ENCODE assay signal across 8 cellular contexts in the genomic region with DNA sequence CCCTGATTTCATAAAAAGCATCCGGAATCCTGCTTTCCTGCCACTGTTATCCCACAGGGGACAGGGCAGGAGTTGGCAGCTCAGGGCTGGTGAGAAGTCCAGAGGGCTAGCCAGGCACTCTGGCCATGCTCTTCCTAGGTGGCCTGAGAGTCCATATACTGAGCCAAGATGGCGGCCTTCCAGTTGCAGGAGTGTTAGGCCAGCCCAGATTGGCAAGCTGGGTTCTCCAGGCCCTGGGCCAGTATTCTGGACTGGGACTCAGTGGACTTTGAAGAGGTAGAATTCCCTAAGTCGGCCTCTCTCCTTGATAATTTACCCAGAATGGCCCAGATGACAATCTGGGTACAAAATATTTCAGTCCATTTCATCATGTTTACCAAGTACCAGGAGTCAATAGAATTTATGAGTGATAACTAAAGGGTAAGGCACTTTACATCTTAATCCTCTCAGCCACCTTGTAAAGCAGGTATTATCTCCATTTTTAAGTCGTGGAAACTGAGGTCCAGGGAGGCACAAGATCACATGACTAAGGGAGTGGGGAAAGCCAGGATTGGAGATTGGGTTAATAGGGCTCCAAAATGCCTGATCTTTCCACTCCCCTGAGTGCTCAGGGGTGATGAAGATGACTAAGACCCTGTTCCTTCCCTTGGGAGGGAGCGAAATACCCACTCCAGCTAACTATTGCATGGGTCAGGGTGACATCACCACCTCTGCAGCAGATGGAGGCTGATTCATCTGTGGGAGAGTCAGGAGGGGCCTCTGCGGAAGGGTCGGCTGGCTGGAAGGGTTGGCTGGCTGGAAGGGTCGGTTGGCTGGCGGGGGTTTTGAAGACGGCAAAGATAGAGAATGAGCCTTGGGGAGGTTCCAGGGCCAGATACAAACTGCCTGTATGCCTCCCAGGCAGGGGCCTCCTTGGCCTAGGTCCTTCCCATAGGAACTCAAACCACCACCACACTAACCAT. TPM values are rescaled to one million over a fixed set of nuclear protein-coding genes. Genes with fewer than 3 reads are reported as not detected.
DNase-seq lines count a peak whose midpoint lies in the region; ATAC-seq, FAIRE-seq and TF ChIP-seq lines count a peak whose summit lies in the region.

No MANE protein-coding gene starts in this region.

- peaks cover 18% of the 10 kb centered on the region for H3F3A ChIP-seq in GM23338 (replicated peaks; ENCODE audit: low read depth)

- H3K9me3 ChIP-seq in endothelial cell of umbilical vein (replicated peaks; ENCODE audit: control insufficient read depth, insufficient read depth, low read length) (no peaks in the 10 kb centered on the region), mucosa of rectum (ENCODE audit: control insufficient read depth in 2 of 2, low read length in 2 of 2) (no peaks in the 10 kb centered on the region), aorta (ENCODE audit: control insufficient read depth, low read length) (no peaks in the 10 kb centered on the region)

- H3K4me1 Mint-ChIP-seq in GM23338, result peaks cover 22% of the 10 kb centered on the region

- H3K4me2 ChIP-seq in GM23338, result peak overlapping the region; percentile 84
- peak overlapping the region; percentile 43 for H3K4me2 ChIP-seq in endothelial cell of umbilical vein (ENCODE audit: insufficient read depth, low read length)

- dilution Hi-C loops in endothelial cell of umbilical vein (cut with MboI; ENCODE audit: extremely low pct_ligation_motif_present, low sequenced_read_pairs), result no loop called here

- CTCF ChIA-PET in endothelial cell of umbilical vein (lab: Charles Lee), result interaction anchor here (1.7 to 2.3 kb wide), 5 partner anchors 8 to 87 kb away, joined by 8 to 21 read pairs (median 13); no protein-coding TSS in a partner anchor

- peak; percentile 46 for TF ChIP-seq POLR2A in endothelial cell of umbilical vein (IDR thresholded peaks at IDR 0.05; ENCODE audit: low read depth, low read length)

- peak overlapping the region; percentile 42; the same call in 1 of the 2 replicates for H3K27ac Mint-ChIP-seq in GM23338

- H3K36me3 ChIP-seq in GM23338 (ENCODE audit: insufficient read depth), result no peaks in the 10 kb centered on the region
- H3K36me3 ChIP-seq in endothelial cell of umbilical vein (ENCODE audit: control insufficient read depth in 2 of 2, extremely low read depth in 1 of 2, insufficient read depth in 2 of 2, low read length in 2 of 2), result no peaks in the 10 kb centered on the region
- no peaks in the 10 kb centered on the region for H3K36me3 ChIP-seq in mucosa of rectum (ENCODE audit: control insufficient read depth in 2 of 2, insufficient read depth in 2 of 2, low read length in 2 of 2)
- H3K36me3 ChIP-seq in aorta (ENCODE audit: control insufficient read depth in 1 of 2, insufficient read depth in 2 of 2, low read length in 1 of 2), result no peaks in the 10 kb centered on the region

- DNase-seq in A172 (ENCODE audit: low spot score), result peak; percentile 93
- peak; percentile 40 for DNase-seq in GM23338 (ENCODE audit: low spot score)
- peak; percentile 92 for DNase-seq in SW480 (ENCODE audit: low spot score)
- peak; percentile 90 for DNase-seq in endothelial cell of umbilical vein (ENCODE audit: low read depth, low spot score)
- DNase-seq in aorta, result peak; percentile 83 to 92
- no peak for DNase-seq in NCI-H2196 (lab: John Stamatoyannopoulos, UW; ENCODE audit: unreplicated experiment)

- FAIRE-seq in endothelial cell of umbilical vein (lab: Jason Lieb, UNC), result peak; percentile 99

- H3K79me2 ChIP-seq in GM23338 (replicated peaks; ENCODE audit: insufficient read depth), result no peaks in the 10 kb centered on the region; the same call in 1 of the 2 replicates
- peaks cover 23% of the 10 kb centered on the region for H3K79me2 ChIP-seq in endothelial cell of umbilical vein (ENCODE audit: control insufficient read depth, insufficient read depth, low read length)

- H3K9ac ChIP-seq in endothelial cell of umbilical vein (replicated peaks; ENCODE audit: extremely low read depth, insufficient read depth, low read length) (peak overlapping the region; percentile 84), mucosa of rectum (ENCODE audit: low read depth in 1 of 2, low read length in 2 of 2) (peak overlapping the region in 1 of 2 donors; percentile 64)

- peaks cover 7% of the 10 kb centered on the region; the same call in 1 of the 2 replicates for H3K9me2 ChIP-seq in GM23338 (ENCODE audit: insufficient read depth)

- H3K4me3 Mint-ChIP-seq in GM23338, result peak overlapping the region; percentile 77

- no peaks in the 10 kb centered on the region; the same call in 2 of the 3 replicates for H3K9me3 Mint-ChIP-seq in GM23338

- intact Hi-C loops in endothelial cell of umbilical vein (cut with micrococcal nuclease) (loop anchor here (5.0 kb wide), 1 partner anchor 47 kb away; a partner anchor contains a TSS), aorta (cut with DNase I) (no loop called here)

- POLR2A ChIA-PET in endothelial cell of umbilical vein (lab: Charles Lee), result interaction anchor here (1.3 kb wide), 1 partner anchor 11 kb away, joined by 3 read pairs; no protein-coding TSS in a partner anchor

- no peaks in the 10 kb centered on the region for H3K9me1 ChIP-seq in endothelial cell of umbilical vein (replicated peaks; ENCODE audit: control insufficient read depth, extremely low read depth, insufficient read depth, low read length)

- H3K27me3 ChIP-seq in GM23338 (ENCODE audit: insufficient read depth) (no peaks in the 10 kb centered on the region), endothelial cell of umbilical vein (ENCODE audit: control insufficient read depth in 2 of 2, insufficient read depth in 2 of 2, low read length in 2 of 2) (no peaks in the 10 kb centered on the region), mucosa of rectum (ENCODE audit: control insufficient read depth in 2 of 2, insufficient read depth in 2 of 2, low read length in 2 of 2) (no peaks in the 10 kb centered on the region), aorta (ENCODE audit: control insufficient read depth in 1 of 2, insufficient read depth in 2 of 2, low read length in 1 of 2) (no peaks in the 10 kb centered on the region)

- peaks cover 4% of the 10 kb centered on the region; the same call in 1 of the 3 replicates for H3K36me3 Mint-ChIP-seq in GM23338 (ENCODE audit: low read depth)

- 28 to 32% methylated on average over 10 of the region's 10 CpGs for WGBS in aorta, 2 donors

- H3K4me3 ChIP-seq in GM23338, result peak overlapping the region; percentile 62
- peak overlapping the region in 1 of 3 experiments; percentile 76 for H3K4me3 ChIP-seq in endothelial cell of umbilical vein (replicated peaks in 1 of 3; ENCODE audit: insufficient read depth in 1 of 3, low read depth in 1 of 3, low read length in 3 of 3)
- peak overlapping the region in 1 of 2 donors; percentile 67 for H3K4me3 ChIP-seq in mucosa of rectum (ENCODE audit: low read length in 2 of 2)
- H3K4me3 ChIP-seq in aorta (ENCODE audit: low read length in 2 of 2), result no peak overlapping the region

- peak overlapping the region; percentile 50; the same call in 1 of the 2 replicates for H3K27ac ChIP-seq in GM23338 (ENCODE audit: low read depth)
- H3K27ac ChIP-seq in endothelial cell of umbilical vein (ENCODE audit: insufficient read depth, low read depth, low read length), result peak overlapping the region; percentile 94
- H3K27ac ChIP-seq in mucosa of rectum (ENCODE audit: low read depth in 2 of 2, low read length in 2 of 2), result peak overlapping the region; percentile 68
- peak overlapping the region in 1 of 2 donors; percentile 25 for H3K27ac ChIP-seq in aorta (ENCODE audit: low read depth in 1 of 2, low read length in 2 of 2)

- H3K27me3 Mint-ChIP-seq in GM23338 (ENCODE audit: insufficient read depth, low read depth, poor library complexity), result peaks cover 10% of the 10 kb centered on the region

- ATAC-seq in GM23338, result no peak
- ATAC-seq in aorta (ENCODE audit: low FRiP score), result peak; percentile 78
- no peak for ATAC-seq in HG02973 (IDR thresholded peaks at IDR 0.05; ENCODE audit: unreplicated experiment)

- no TSS peak for BruUV-seq in endothelial cell of umbilical vein (replicated peaks; lab: Mats Ljungman, UMichigan)

- TF ChIP-seq CTCF in GM23338 (conservative IDR thresholded peaks at IDR 0.05; ENCODE audit: low read depth in 2 of 2) (no peak), endothelial cell of umbilical vein (IDR thresholded peaks at IDR 0.05; ENCODE audit: extremely low read depth in 1 of 2, insufficient read depth in 1 of 2, low read depth in 1 of 2, low read length in 2 of 2) (no peak)

- H3K4me1 ChIP-seq in GM23338 (ENCODE audit: insufficient read depth), result peaks cover 11% of the 10 kb centered on the region; the same call in 1 of the 2 replicates
- H3K4me1 ChIP-seq in endothelial cell of umbilical vein (ENCODE audit: control insufficient read depth, extremely low read depth, insufficient read depth, low read length), result peaks cover 20% of the 10 kb centered on the region
- H3K4me1 ChIP-seq in mucosa of rectum (ENCODE audit: control insufficient read depth in 2 of 2, insufficient read depth in 2 of 2, low read length in 2 of 2), result peaks cover 9 to 16% of the 10 kb centered on the region in 2 donors
- no peaks in the 10 kb centered on the region for H3K4me1 ChIP-seq in aorta (ENCODE audit: control insufficient read depth in 1 of 2, insufficient read depth in 2 of 2, low read length in 2 of 2)

- H4K20me1 ChIP-seq in GM23338 (replicated peaks; ENCODE audit: insufficient read depth), result no peaks in the 10 kb centered on the region; the same call in 1 of the 2 replicates
- H4K20me1 ChIP-seq in endothelial cell of umbilical vein (replicated peaks; ENCODE audit: control insufficient read depth, extremely low read depth, insufficient read depth, low read length), result no peaks in the 10 kb centered on the region

- H2AFZ ChIP-seq in GM23338, result peak overlapping the region; percentile 84; the same call in 1 of the 2 replicates
- peak overlapping the region; percentile 16 for H2AFZ ChIP-seq in endothelial cell of umbilical vein (ENCODE audit: low read depth, low read length)

RNA-seq across cellular contexts. Expression of a gene that starts 1.2 kb away (rescaled TPM):
- 40.3 and 45.6 TPM in 2 replicates for total RNA-seq in A172 (2014; rRNA removed; shearing (Covaris generic))
- 33.1 and 34.8 TPM in 2 replicates for total RNA-seq in GM23338 (2014; rRNA removed; shearing (Covaris generic))
- 4.8 and 5.9 TPM in 2 replicates for polyA plus RNA-seq in GM23338 (2016; fragmentation: Nextera tagmentation; extraction: Ambion mirVana)
- 65.2 and 66.9 TPM in 2 replicates for total RNA-seq in endothelial cell of umbilical vein
- 23.9 and 30.5 TPM in 2 replicates for polyA plus RNA-seq in endothelial cell of umbilical vein
- polyA plus RNA-seq in endothelial cell of umbilical vein (2011; cell fraction: cytosol; rRNA removed), result 23.5 and 29.4 TPM in 2 replicates
- 29.8 and 31.4 TPM in 2 replicates for polyA plus RNA-seq in endothelial cell of umbilical vein (2011; cell fraction: nucleus; rRNA removed)
- 24.7 and 30.0 TPM in 2 replicates for polyA plus RNA-seq in endothelial cell of umbilical vein (2012)
- polyA minus RNA-seq in endothelial cell of umbilical vein, result 40.6 and 41.1 TPM in 2 replicates
- polyA minus RNA-seq in endothelial cell of umbilical vein (2011; cell fraction: cytosol; rRNA and poly(A)+ RNA removed), result 23.2 TPM
- polyA minus RNA-seq in endothelial cell of umbilical vein (2011; cell fraction: nucleus; rRNA and poly(A)+ RNA removed), result 18.3 and 29.6 TPM in 2 replicates
- total RNA-seq in aorta, result 10 to 100 TPM; 24.2 to 39.3 TPM
- 10 to 100 TPM in 1 of 2 donors, 1 to 10 TPM in 1; 7.0 to 12.8 TPM for polyA plus RNA-seq in aorta

RNA-seq across cellular contexts. Expression of a gene that starts 48.5 kb away (rescaled TPM):
- total RNA-seq in A172 (2014; rRNA removed; shearing (Covaris generic)), result 0.10 TPM in 1 of 2 replicates, not detected in the other
- total RNA-seq in GM23338 (2014; rRNA removed; shearing (Covaris generic)), result 0.38 TPM in 1 of 2 replicates, not detected in the other
- polyA plus RNA-seq in GM23338 (2016; fragmentation: Nextera tagmentation; extraction: Ambion mirVana), result 0.64 TPM in 1 of 2 replicates, not detected in the other
- 0.44 and 0.46 TPM in 2 replicates for total RNA-seq in endothelial cell of umbilical vein
- polyA plus RNA-seq in endothelial cell of umbilical vein, result 0.23 and 0.43 TPM in 2 replicates
- polyA plus RNA-seq in endothelial cell of umbilical vein (2011; cell fraction: cytosol; rRNA removed), result 0.30 and 0.34 TPM in 2 replicates
- 0.36 and 0.56 TPM in 2 replicates for polyA plus RNA-seq in endothelial cell of umbilical vein (2011; cell fraction: nucleus; rRNA removed)
- polyA plus RNA-seq in endothelial cell of umbilical vein (2012), result 0.65 and 0.78 TPM in 2 replicates
- polyA minus RNA-seq in endothelial cell of umbilical vein, result not detected in 2 replicates
- polyA minus RNA-seq in endothelial cell of umbilical vein (2011; cell fraction: cytosol; rRNA and poly(A)+ RNA removed), result not detected
- not detected in 2 replicates for polyA minus RNA-seq in endothelial cell of umbilical vein (2011; cell fraction: nucleus; rRNA and poly(A)+ RNA removed)
- total RNA-seq in aorta, result not detected
- under 1 TPM in 1 of 2 donors, not detected in 1; 0.18 TPM for polyA plus RNA-seq in aorta

RNA-seq across cellular contexts. Expression of a gene that starts 48.6 kb away (rescaled TPM):
- 53.1 and 68.1 TPM in 2 replicates for total RNA-seq in A172 (2014; rRNA removed; shearing (Covaris generic))
- total RNA-seq in GM23338 (2014; rRNA removed; shearing (Covaris generic)), result 64.6 and 144 TPM in 2 replicates
- 429 and 450 TPM in 2 replicates for polyA plus RNA-seq in GM23338 (2016; fragmentation: Nextera tagmentation; extraction: Ambion mirVana)
- total RNA-seq in endothelial cell of umbilical vein, result 98.3 and 106 TPM in 2 replicates
- 112 and 133 TPM in 2 replicates for polyA plus RNA-seq in endothelial cell of umbilical vein
- 164 and 172 TPM in 2 replicates for polyA plus RNA-seq in endothelial cell of umbilical vein (2011; cell fraction: cytosol; rRNA removed)
- 54.0 and 58.7 TPM in 2 replicates for polyA plus RNA-seq in endothelial cell of umbilical vein (2011; cell fraction: nucleus; rRNA removed)
- polyA plus RNA-seq in endothelial cell of umbilical vein (2012), result 122 and 156 TPM in 2 replicates
- polyA minus RNA-seq in endothelial cell of umbilical vein, result 27.1 and 33.5 TPM in 2 replicates
- 48.6 TPM for polyA minus RNA-seq in endothelial cell of umbilical vein (2011; cell fraction: cytosol; rRNA and poly(A)+ RNA removed)
- polyA minus RNA-seq in endothelial cell of umbilical vein (2011; cell fraction: nucleus; rRNA and poly(A)+ RNA removed), result 5.3 and 10.9 TPM in 2 replicates
- 10 to 100 TPM; 45.9 to 46.2 TPM for total RNA-seq in aorta
- polyA plus RNA-seq in aorta, result 100 to 1,000 TPM; 150 to 169 TPM

RNA-seq across cellular contexts. Expression of a gene that starts 55.6 kb away (rescaled TPM):
- 161 and 170 TPM in 2 replicates for total RNA-seq in A172 (2014; rRNA removed; shearing (Covaris generic))
- 420 and 459 TPM in 2 replicates for total RNA-seq in GM23338 (2014; rRNA removed; shearing (Covaris generic))
- polyA plus RNA-seq in GM23338 (2016; fragmentation: Nextera tagmentation; extraction: Ambion mirVana) (430 and 466 TPM in 2 replicates), endothelial cell of umbilical vein (601 and 647 TPM in 2 replicates), aorta (100 to 1,000 TPM; 307 to 366 TPM)
- total RNA-seq in endothelial cell of umbilical vein (442 and 479 TPM in 2 replicates), aorta (100 to 1,000 TPM; 276 to 356 TPM)
- 624 and 642 TPM in 2 replicates for polyA plus RNA-seq in endothelial cell of umbilical vein (2011; cell fraction: cytosol; rRNA removed)
- polyA plus RNA-seq in endothelial cell of umbilical vein (2011; cell fraction: nucleus; rRNA removed), result 261 and 274 TPM in 2 replicates
- polyA plus RNA-seq in endothelial cell of umbilical vein (2012), result 656 and 666 TPM in 2 replicates
- 794 and 798 TPM in 2 replicates for polyA minus RNA-seq in endothelial cell of umbilical vein
- 217 TPM for polyA minus RNA-seq in endothelial cell of umbilical vein (2011; cell fraction: cytosol; rRNA and poly(A)+ RNA removed)
- 110 and 171 TPM in 2 replicates for polyA minus RNA-seq in endothelial cell of umbilical vein (2011; cell fraction: nucleus; rRNA and poly(A)+ RNA removed)
